Comparison of ENCODE assay signal across 13 cellular contexts in genomic region chr2:20137884-20138283, GRCh38.
DNase-seq lines count a peak whose midpoint lies in the region; ATAC-seq and TF ChIP-seq lines count a peak whose summit lies in the region.
"Had no signal": no experiment of that assay in that cellular context is flagged by ENCODE, and none has a peak within 500 bp of the region (broad histone marks: within the 10 kb centered on the region; RNA-seq: fewer than 3 reads in every experiment).

No MANE protein-coding gene starts in this region.

- no peak overlapping the region for H3K23ac ChIP-seq in trophoblast cell (ENCODE audit: low read length)

- no peak overlapping the region for H4K8ac ChIP-seq in trophoblast cell (ENCODE audit: low read depth, low read length)

- H3K27me3 Mint-ChIP-seq in activated CD4-positive, alpha-beta memory T cell treated with anti-CD3 and anti-CD28 coated beads, Interleukin-2, amount 10 ng/mL, durations not matched to agents 7 days and 5 days = peaks cover 7% of the 10 kb centered on the region
- peaks cover under 1% of the 10 kb centered on the region for H3K27me3 Mint-ChIP-seq in activated CD4-positive, alpha-beta T cell treated with anti-CD3 and anti-CD28 coated beads for 36 hours

- H3K4ac ChIP-seq in trophoblast cell (ENCODE audit: low read depth, low read length) = no peak overlapping the region

- H3K27ac ChIP-seq in cardiac muscle cell (peak overlapping the region; percentile 26), right cardiac atrium (ENCODE audit: low read length) (no peak overlapping the region), trophoblast cell (ENCODE audit: low read depth, low read length) (no peak overlapping the region)
- H3K27ac ChIP-seq: BLaER1 had no signal

- ATAC-seq in right cardiac atrium (no peak), esophagus mucosa (no peak)
- ATAC-seq in activated CD4-positive, alpha-beta T cell treated with anti-CD3 and anti-CD28 coated beads for 36 hours = no peak

- H3K4me3 ChIP-seq in cardiac muscle cell = no peak overlapping the region
- H3K4me3 ChIP-seq in right cardiac atrium (ENCODE audit: low read length) = no peak overlapping the region
- no peak overlapping the region for H3K4me3 ChIP-seq in trophoblast cell (ENCODE audit: low read depth, low read length)
- H3K4me3 ChIP-seq: BLaER1, HAP-1 had no signal

- H3K27ac Mint-ChIP-seq in activated CD4-positive, alpha-beta memory T cell treated with anti-CD3 and anti-CD28 coated beads, Interleukin-2, amount 10 ng/mL, durations not matched to agents 7 days and 5 days = no peak overlapping the region
- H3K27ac Mint-ChIP-seq in activated CD4-positive, alpha-beta T cell treated with anti-CD3 and anti-CD28 coated beads for 36 hours = no peak overlapping the region

- H3K9me3 ChIP-seq in cardiac muscle cell (ENCODE audit: low read depth) (no peaks in the 10 kb centered on the region), right cardiac atrium (ENCODE audit: control insufficient read depth, low read length) (no peaks in the 10 kb centered on the region), trophoblast cell (ENCODE audit: insufficient read depth, low read depth, low read length) (no peaks in the 10 kb centered on the region)
- H3K9me3 ChIP-seq: BLaER1, HAP-1 had no signal

- peak overlapping the region; percentile 25 for H3K18ac ChIP-seq in trophoblast cell (ENCODE audit: low read length)

- peaks cover 30% of the 10 kb centered on the region for H3K79me1 ChIP-seq in trophoblast cell (ENCODE audit: low read length)

- no peak overlapping the region for H3K9ac ChIP-seq in trophoblast cell (ENCODE audit: low read length)
- H3K9ac ChIP-seq: BLaER1 had no signal

- H2BK120ac ChIP-seq in trophoblast cell (ENCODE audit: insufficient read depth, low read length, poor library complexity) = peak overlapping the region; percentile 41

- H3K36me3 Mint-ChIP-seq in activated CD4-positive, alpha-beta memory T cell treated with anti-CD3 and anti-CD28 coated beads, Interleukin-2, amount 10 ng/mL, durations not matched to agents 7 days and 5 days (ENCODE audit: low read depth) = no peaks in the 10 kb centered on the region
- H3K36me3 Mint-ChIP-seq in activated CD4-positive, alpha-beta T cell treated with anti-CD3 and anti-CD28 coated beads for 36 hours (ENCODE audit: low read depth) = no peaks in the 10 kb centered on the region

- DNase-seq in cardiac muscle cell (ENCODE audit: low read depth in 1 of 2, low spot score in 1 of 2) (no peak), right cardiac atrium (no peak), islet precursor cell (peak; percentile 49), trophoblast cell (no peak)
- no peak for DNase-seq in activated CD4-positive, alpha-beta memory T cell treated with anti-CD3 and anti-CD28 coated beads, Interleukin-2, amount 10 ng/mL, durations not matched to agents 7 days and 5 days
- DNase-seq in activated CD4-positive, alpha-beta T cell treated with anti-CD3 and anti-CD28 coated beads for 36 hours = no peak
- DNase-seq: 8988T, AML-193, DMS53, GF-D8 had no signal

- H2BK5ac ChIP-seq in trophoblast cell (ENCODE audit: low read depth, low read length, poor library complexity) = no peak overlapping the region

- no peaks in the 10 kb centered on the region for H3K9me3 Mint-ChIP-seq in activated CD4-positive, alpha-beta memory T cell treated with anti-CD3 and anti-CD28 coated beads, Interleukin-2, amount 10 ng/mL, durations not matched to agents 7 days and 5 days
- no peaks in the 10 kb centered on the region for H3K9me3 Mint-ChIP-seq in activated CD4-positive, alpha-beta T cell treated with anti-CD3 and anti-CD28 coated beads for 36 hours (ENCODE audit: low read depth)

- peak overlapping the region; percentile 7 for H3K14ac ChIP-seq in trophoblast cell (ENCODE audit: low read length)

- no peak overlapping the region for H2AK5ac ChIP-seq in trophoblast cell (ENCODE audit: low read length)

- TF ChIP-seq CTCF in cardiac muscle cell (IDR thresholded peaks at IDR 0.05; ENCODE audit: low read depth, low read length) = no peak

- intact Hi-C loops in right cardiac atrium (cut with DNase I) = loop anchor here in 1 of 4 donors (10.0 kb wide), 1 partner anchor 87 kb away; the partner anchor contains the start of gene SDC1
- intact Hi-C loops in activated CD4-positive, alpha-beta T cell treated with anti-CD3 and anti-CD28 coated beads for 36 hours (cut with DNase I, micrococcal nuclease) = loop anchor here (5.0 to 10.0 kb wide), 4 partner anchors 89 to 507 kb away; partner anchors contain the start of gene SDC1 (in 1 of the 2)

- POLR2A ChIA-PET in activated CD4-positive, alpha-beta memory T cell treated with anti-CD3 and anti-CD28 coated beads, Interleukin-2, amount 10 ng/mL, durations not matched to agents 7 days and 5 days (lab: Charles Lee) = no interaction called here
- POLR2A ChIA-PET in activated CD4-positive, alpha-beta T cell treated with anti-CD3 and anti-CD28 coated beads for 36 hours (lab: Charles Lee) = no interaction called here

- no peaks in the 10 kb centered on the region for H3K4me1 Mint-ChIP-seq in activated CD4-positive, alpha-beta memory T cell treated with anti-CD3 and anti-CD28 coated beads, Interleukin-2, amount 10 ng/mL, durations not matched to agents 7 days and 5 days
- no peaks in the 10 kb centered on the region for H3K4me1 Mint-ChIP-seq in activated CD4-positive, alpha-beta T cell treated with anti-CD3 and anti-CD28 coated beads for 36 hours

- no peak overlapping the region for H4K12ac ChIP-seq in trophoblast cell (ENCODE audit: low read depth, low read length)

- no peak overlapping the region for H3K4me3 Mint-ChIP-seq in activated CD4-positive, alpha-beta memory T cell treated with anti-CD3 and anti-CD28 coated beads, Interleukin-2, amount 10 ng/mL, durations not matched to agents 7 days and 5 days
- H3K4me3 Mint-ChIP-seq in activated CD4-positive, alpha-beta T cell treated with anti-CD3 and anti-CD28 coated beads for 36 hours = no peak overlapping the region

- H3K4me1 ChIP-seq in cardiac muscle cell (ENCODE audit: low read depth) = peaks cover 36% of the 10 kb centered on the region
- no peaks in the 10 kb centered on the region for H3K4me1 ChIP-seq in right cardiac atrium (ENCODE audit: control insufficient read depth, insufficient read depth, low read length)
- peaks cover 26% of the 10 kb centered on the region in 2 experiments for H3K4me1 ChIP-seq in trophoblast cell (ENCODE audit: control insufficient read depth in 1 of 2, insufficient read depth in 2 of 2, low read length in 2 of 2)
- H3K4me1 ChIP-seq: BLaER1, HAP-1 had no signal

- 98% methylated on average over 8 of the region's 8 CpGs for WGBS in right cardiac atrium
- 100% methylated on average over 1 of the region's 8 CpGs for WGBS in trophoblast cell (ENCODE audit: extremely low coverage, insufficient coverage, insufficient read length)

- H3K4me2 ChIP-seq in trophoblast cell (ENCODE audit: low read length) = no peak overlapping the region
- H3K4me2 ChIP-seq: BLaER1 had no signal

- no peaks in the 10 kb centered on the region for H3K36me3 ChIP-seq in cardiac muscle cell
- H3K36me3 ChIP-seq in trophoblast cell (ENCODE audit: control insufficient read depth in 1 of 2, insufficient read depth in 2 of 2, low read length in 2 of 2) = no peaks in the 10 kb centered on the region
- H3K36me3 ChIP-seq: BLaER1, HAP-1 had no signal

- peak overlapping the region; percentile 70 for H4K91ac ChIP-seq in trophoblast cell (ENCODE audit: low read depth, low read length)

- H3K27me3 ChIP-seq in cardiac muscle cell (no peaks in the 10 kb centered on the region), right cardiac atrium (ENCODE audit: control insufficient read depth, insufficient read depth) (no peaks in the 10 kb centered on the region), trophoblast cell (ENCODE audit: insufficient read depth, low read length) (no peaks in the 10 kb centered on the region)
- H3K27me3 ChIP-seq: BLaER1 had no signal

- H2BK12ac ChIP-seq in trophoblast cell (ENCODE audit: low read length) = no peak overlapping the region

- CTCF ChIA-PET in activated CD4-positive, alpha-beta memory T cell treated with anti-CD3 and anti-CD28 coated beads, Interleukin-2, amount 10 ng/mL, durations not matched to agents 7 days and 5 days (lab: Charles Lee) = no interaction called here
- CTCF ChIA-PET in activated CD4-positive, alpha-beta T cell treated with anti-CD3 and anti-CD28 coated beads for 36 hours (lab: Charles Lee) = interaction anchor here (0.7 kb wide), 1 partner anchor 43 kb away, joined by 3 read pairs; no protein-coding TSS in a partner anchor

- no peak overlapping the region for H2AFZ ChIP-seq in trophoblast cell (ENCODE audit: insufficient read depth, low read length, poor library complexity)

- peaks cover 6% of the 10 kb centered on the region for H3K79me2 ChIP-seq in trophoblast cell (ENCODE audit: control insufficient read depth, insufficient read depth, low read length, poor library complexity)
